Comparison of ENCODE assay signal across 1 cellular context in the genomic region with DNA sequence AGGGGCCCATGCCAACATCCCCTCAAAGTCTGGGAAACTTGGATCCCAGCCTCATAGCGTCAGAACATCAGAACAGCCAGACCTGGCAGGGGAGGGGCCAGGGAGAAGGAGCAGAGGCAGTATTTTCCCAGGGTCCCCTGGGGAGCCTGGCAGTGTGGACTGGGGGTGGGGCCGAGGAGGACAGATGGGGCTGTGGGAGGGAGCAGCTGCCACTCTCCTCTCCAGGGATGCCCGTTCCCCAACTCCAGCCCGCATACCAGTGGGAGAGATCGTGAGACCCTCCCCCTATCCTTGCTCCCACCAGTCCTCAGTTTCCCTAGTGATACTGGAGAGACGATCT.
TF ChIP-seq lines count a peak whose summit lies in the region.

No MANE protein-coding gene starts in this region.

TF ChIP-seq in WTC11, 78 proteins besides CTCF, POLR2A, EP300 and RAD21 (continued from another document):
- TF ChIP-seq, protein P1, sequence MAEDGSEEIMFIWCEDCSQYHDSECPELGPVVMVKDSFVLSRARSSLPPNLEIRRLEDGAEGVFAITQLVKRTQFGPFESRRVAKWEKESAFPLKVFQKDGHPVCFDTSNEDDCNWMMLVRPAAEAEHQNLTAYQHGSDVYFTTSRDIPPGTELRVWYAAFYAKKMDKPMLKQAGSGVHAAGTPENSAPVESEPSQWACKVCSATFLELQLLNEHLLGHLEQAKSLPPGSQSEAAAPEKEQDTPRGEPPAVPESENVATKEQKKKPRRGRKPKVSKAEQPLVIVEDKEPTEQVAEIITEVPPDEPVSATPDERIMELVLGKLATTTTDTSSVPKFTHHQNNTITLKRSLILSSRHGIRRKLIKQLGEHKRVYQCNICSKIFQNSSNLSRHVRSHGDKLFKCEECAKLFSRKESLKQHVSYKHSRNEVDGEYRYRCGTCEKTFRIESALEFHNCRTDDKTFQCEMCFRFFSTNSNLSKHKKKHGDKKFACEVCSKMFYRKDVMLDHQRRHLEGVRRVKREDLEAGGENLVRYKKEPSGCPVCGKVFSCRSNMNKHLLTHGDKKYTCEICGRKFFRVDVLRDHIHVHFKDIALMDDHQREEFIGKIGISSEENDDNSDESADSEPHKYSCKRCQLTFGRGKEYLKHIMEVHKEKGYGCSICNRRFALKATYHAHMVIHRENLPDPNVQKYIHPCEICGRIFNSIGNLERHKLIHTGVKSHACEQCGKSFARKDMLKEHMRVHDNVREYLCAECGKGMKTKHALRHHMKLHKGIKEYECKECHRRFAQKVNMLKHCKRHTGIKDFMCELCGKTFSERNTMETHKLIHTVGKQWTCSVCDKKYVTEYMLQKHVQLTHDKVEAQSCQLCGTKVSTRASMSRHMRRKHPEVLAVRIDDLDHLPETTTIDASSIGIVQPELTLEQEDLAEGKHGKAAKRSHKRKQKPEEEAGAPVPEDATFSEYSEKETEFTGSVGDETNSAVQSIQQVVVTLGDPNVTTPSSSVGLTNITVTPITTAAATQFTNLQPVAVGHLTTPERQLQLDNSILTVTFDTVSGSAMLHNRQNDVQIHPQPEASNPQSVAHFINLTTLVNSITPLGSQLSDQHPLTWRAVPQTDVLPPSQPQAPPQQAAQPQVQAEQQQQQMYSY (CRISPR knock-in tag; IDR thresholded peaks at IDR 0.05), result no peak
- no peak for TF ChIP-seq FOXJ3 (CRISPR knock-in tag; IDR thresholded peaks at IDR 0.05; ENCODE audit: borderline replicate concordance)
- no peak for TF ChIP-seq FOXK1 (CRISPR knock-in tag; IDR thresholded peaks at IDR 0.05)
- no peak for TF ChIP-seq ESRRA (CRISPR knock-in tag; IDR thresholded peaks at IDR 0.05; ENCODE audit: borderline replicate concordance)
